31 cellular contexts compared by ENCODE assay signal in genomic region chr6:138865480-138866101, GRCh38.
"Had no signal": no experiment of that assay in that cellular context is flagged by ENCODE, and none has a peak within 500 bp of the region (broad histone marks: within the 10 kb centered on the region; RNA-seq: fewer than 3 reads in every experiment).

No MANE protein-coding gene starts in this region.

- H3K4me3 ChIP-seq: ascending aorta, body of pancreas, MG63, SJCRH30 had no signal

- H3K9me2 ChIP-seq: SK-N-SH had no signal

- H3K4me2 ChIP-seq: KMS-11, SK-N-SH had no signal

- ATAC-seq: activated CD8-positive, alpha-beta T cell treated with anti-CD3 and anti-CD28 coated beads for 36 hours; body of pancreas; Panc1; Right ventricle myocardium inferior had no signal

- H3K36me3 ChIP-seq: ascending aorta, MG63, SJCRH30 had no signal

- H3K9ac ChIP-seq: KMS-11, SK-N-SH had no signal

- FAIRE-seq: bronchial epithelial cell had no signal

- H3K9me3 ChIP-seq: ascending aorta, body of pancreas, MG63, SJCRH30, SK-N-SH had no signal

- DNase-seq: activated CD4-positive, alpha-beta T cell treated with anti-CD3 and anti-CD28 coated beads for 4 hours; activated CD4-positive, CD25-positive, alpha-beta regulatory T cell; activated CD8-positive, alpha-beta memory T cell treated with anti-CD3 and anti-CD28 coated beads, Interleukin-2, amount 50 U/mL, for 4 hours; activated CD8-positive, alpha-beta T cell treated with anti-CD3 and anti-CD28 coated beads for 36 hours; activated naive CD4-positive, alpha-beta T cell treated with anti-CD3 and anti-CD28 coated beads, Interleukin-2, amount 50 U/mL, for 16 hours; activated T-cell treated with anti-CD3 and anti-CD28 coated beads, Interleukin-2, amount 50 U/mL, for 72 hours; amniotic stem cell; body of pancreas; MG63; MV-4-11; NCI-H1092 treated with DMSO at 0.1 percent for 48 hours; NCI-H1417 treated with DMSO at 0.1 percent for 48 hours; NCI-H1694; NCI-H2029; NCI-H2107; NCI-H2171 treated with DMSO at 0.1 percent for 48 hours; NCI-H345; NCI-H510A; NCI-H526 treated with DMSO at 0.1 percent for 48 hours; NK-92 treated with Interleukin-12 subunit alpha and Interleukin-12 subunit beta, amount 100 ng/mL, for 24 hours; OCI-M1; RPMI8226; SJCRH30; SK-N-SH; T-helper 1 cell had no signal

- H3K4me1 ChIP-seq: ascending aorta, body of pancreas, SJCRH30 had no signal

- H3K27ac ChIP-seq: ascending aorta, body of pancreas, KMS-11, SJCRH30, VCaP had no signal

- H3K27me3 ChIP-seq: ascending aorta, body of pancreas, MG63, SJCRH30 had no signal
